8 cellular contexts compared by ENCODE assay signal in the genomic region with DNA sequence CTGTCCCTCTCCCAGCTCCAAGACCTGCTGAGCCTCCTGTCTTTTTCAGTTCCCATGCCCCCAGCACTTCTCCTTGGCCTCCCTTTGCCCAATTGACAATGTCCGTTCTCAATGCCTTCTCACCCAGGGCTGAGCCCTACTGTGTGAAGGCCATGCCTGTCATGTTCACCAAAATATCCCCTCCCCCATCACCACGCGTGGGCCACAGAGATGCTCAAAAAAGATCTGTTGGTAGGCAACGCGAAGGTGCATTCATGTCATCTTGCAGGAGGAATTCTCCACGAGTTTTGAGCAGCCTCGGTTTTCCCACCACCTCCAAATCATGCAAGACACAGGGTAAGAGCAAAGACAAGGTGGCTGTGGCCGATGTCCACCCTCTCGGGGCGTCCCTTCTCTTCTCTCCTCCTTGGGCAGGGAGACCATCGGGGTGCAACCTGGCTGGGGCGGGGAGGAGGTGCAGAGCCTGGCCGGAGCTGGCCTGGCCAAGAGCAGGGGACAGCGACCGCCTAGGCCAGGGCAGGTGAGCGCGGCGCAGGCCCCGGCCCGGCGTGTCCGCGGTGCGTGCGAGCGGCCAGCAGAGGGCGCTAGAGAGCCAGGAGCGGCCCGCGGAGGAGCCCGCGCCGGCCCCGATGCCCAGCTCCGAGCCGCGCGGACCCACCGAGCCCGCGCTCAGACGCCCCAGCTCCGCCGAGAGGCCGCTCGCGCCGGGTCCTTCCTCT.
DNase-seq lines count a peak whose midpoint lies in the region; FAIRE-seq and TF ChIP-seq lines count a peak whose summit lies in the region.
"Not testable (repeated sequence)": the region's sequence is repeated elsewhere in the genome, so short reads cannot be mapped to it uniquely, and the experiment has no call there.

No MANE protein-coding gene starts in this region.

- not testable (repeated sequence) for FAIRE-seq in GM19239 (lab: Jason Lieb, UNC)

- H3K27me3 Mint-ChIP-seq in activated naive CD4-positive, alpha-beta T cell treated with anti-CD3 and anti-CD28 coated beads, Interleukin-2, amount 50 U/mL, for 24 hours: peaks cover 19% of the 10 kb centered on the region

- peak overlapping the region; percentile 72 for H3K4me3 Mint-ChIP-seq in activated naive CD4-positive, alpha-beta T cell treated with anti-CD3 and anti-CD28 coated beads, Interleukin-2, amount 50 U/mL, for 24 hours

- not testable (repeated sequence) for H3K4me1 Mint-ChIP-seq in activated naive CD4-positive, alpha-beta T cell treated with anti-CD3 and anti-CD28 coated beads, Interleukin-2, amount 50 U/mL, for 24 hours

- not testable (repeated sequence) for H3K27ac Mint-ChIP-seq in activated naive CD4-positive, alpha-beta T cell treated with anti-CD3 and anti-CD28 coated beads, Interleukin-2, amount 50 U/mL, for 24 hours

- not testable (repeated sequence) for TF ChIP-seq CTCF in fibroblast of mammary gland (conservative IDR thresholded peaks at IDR 0.05; ENCODE audit: control insufficient read depth, insufficient read depth, low read depth, low read length)

- not testable (repeated sequence) for H3K9me3 Mint-ChIP-seq in activated naive CD4-positive, alpha-beta T cell treated with anti-CD3 and anti-CD28 coated beads, Interleukin-2, amount 50 U/mL, for 24 hours

- H3K4me3 ChIP-seq in fibroblast of mammary gland (ENCODE audit: control insufficient read depth, low read depth, low read length): not testable (repeated sequence)

- DNase-seq in AG08395 (ENCODE audit: low spot score): peak; percentile 48
- DNase-seq in GM19239 (ENCODE audit: insufficient read length, low spot score): peak; percentile 47
- DNase-seq in NCI-H2171 treated with DMSO at 0.1 percent for 48 hours (lab: John Stamatoyannopoulos, UW): peak; percentile 30
- DNase-seq in UCSD-AML1 (lab: John Stamatoyannopoulos, UW; ENCODE audit: unreplicated experiment): peak; percentile 50
- peak; percentile 2 for DNase-seq in fibroblast of mammary gland (ENCODE audit: low read depth)
- peak; percentile 4 for DNase-seq in middle frontal gyrus (ENCODE audit: extremely low spot score, low spot score)
- peak; percentile 38 to 73 for DNase-seq in stimulated activated CD4-positive, alpha-beta T cell treated with anti-CD3 and anti-CD28 coated beads, Interleukin-4, amount 100 ng/mL, for 4 hours

- not testable (repeated sequence) for H3K36me3 Mint-ChIP-seq in activated naive CD4-positive, alpha-beta T cell treated with anti-CD3 and anti-CD28 coated beads, Interleukin-2, amount 50 U/mL, for 24 hours

Comparison
In these comparisons a context has a peak if more than half of its experiments do, and no peak if none do; other contexts are left out.
1. DNase-seq: peak in every context shown above with its lines; median percentile 56 in stimulated activated CD4-positive, alpha-beta T cell treated with anti-CD3 and anti-CD28 coated beads, Interleukin-4, amount 100 ng/mL, for 4 hours; 50 in UCSD-AML1; 48 in AG08395; 47 in GM19239; 30 in NCI-H2171 treated with DMSO at 0.1 percent for 48 hours; 4 in middle frontal gyrus; 2 in fibroblast of mammary gland.